ENCODE assay signal across 8 cellular contexts in the genomic region with DNA sequence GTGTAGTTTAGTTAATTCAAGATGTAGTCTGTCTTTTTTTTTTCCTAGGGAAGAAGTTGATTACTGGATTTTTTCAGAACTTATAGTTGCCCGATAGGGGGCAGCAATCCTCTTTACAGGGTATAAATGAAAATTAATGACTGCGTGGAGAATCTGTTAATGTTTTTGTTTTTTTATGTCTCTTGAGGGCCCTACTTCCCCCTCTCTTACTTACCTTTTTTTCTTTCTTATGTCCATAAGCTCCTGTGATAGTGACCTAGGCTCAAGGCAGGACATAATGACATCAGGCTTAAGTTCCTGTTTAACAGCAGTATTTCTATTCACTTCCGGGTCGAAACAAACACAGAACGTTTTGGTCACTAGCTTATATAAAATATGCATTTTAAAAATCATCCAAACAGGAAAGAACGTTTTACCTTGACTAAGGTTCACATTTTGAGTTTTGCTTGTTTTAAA. TPM values are rescaled to one million over a fixed set of nuclear protein-coding genes. Genes with fewer than 3 reads are reported as not detected.
DNase-seq lines count a peak whose midpoint lies in the region; ATAC-seq lines count a peak whose summit lies in the region.

No MANE protein-coding gene starts in this region.

- in situ Hi-C loops in ACHN (cut with HindIII; ENCODE audit: low pct_ligation_motif_present, low pct_unique_long_range_greater_than_20kb, low sequenced_read_pairs) (no loop called here), G401 (cut with HindIII; ENCODE audit: low sequenced_read_pairs) (no loop called here)

- peaks cover 15% of the 10 kb centered on the region for H3K4me1 Mint-ChIP-seq in activated T-helper 17 cell treated with anti-CD3 and anti-CD28 coated beads, Interleukin-2, amount 50 U/mL, for 72 hours

- DNase-seq in ACHN = peak; percentile 53
- peak; percentile 65 for DNase-seq in G401 (ENCODE audit: low spot score)
- peak; percentile 43 for DNase-seq in NCI-H2227 (lab: John Stamatoyannopoulos, UW; ENCODE audit: unreplicated experiment)
- DNase-seq in glomerular visceral epithelial cell (ENCODE audit: extremely low spot score) = peak; percentile 47
- no peak for DNase-seq in sciatic nerve (ENCODE audit: low spot score)

- peaks cover 97% of the 10 kb centered on the region for H3K36me3 Mint-ChIP-seq in activated T-helper 17 cell treated with anti-CD3 and anti-CD28 coated beads, Interleukin-2, amount 50 U/mL, for 72 hours (ENCODE audit: low read depth)

- no peaks in the 10 kb centered on the region for H3K27me3 Mint-ChIP-seq in activated T-helper 17 cell treated with anti-CD3 and anti-CD28 coated beads, Interleukin-2, amount 50 U/mL, for 72 hours

- peak overlapping the region; percentile 73 for H3K27ac Mint-ChIP-seq in activated T-helper 17 cell treated with anti-CD3 and anti-CD28 coated beads, Interleukin-2, amount 50 U/mL, for 72 hours

- intact Hi-C loops in sciatic nerve (cut with DNase I) = no loop called here

- H3K9me3 Mint-ChIP-seq in activated T-helper 17 cell treated with anti-CD3 and anti-CD28 coated beads, Interleukin-2, amount 50 U/mL, for 72 hours = no peaks in the 10 kb centered on the region

- ATAC-seq in activated T-helper 17 cell treated with anti-CD3 and anti-CD28 coated beads, Interleukin-2, amount 50 U/mL, for 72 hours (replicated peaks) = no peak
- peak; percentile 66 for ATAC-seq in sciatic nerve
- ATAC-seq in HG02759 (IDR thresholded peaks at IDR 0.05; ENCODE audit: unreplicated experiment) = no peak
- no peak for ATAC-seq in HG02642 (IDR thresholded peaks at IDR 0.05; ENCODE audit: poor library complexity, unreplicated experiment)

- peak overlapping the region; percentile 47 for H3K4me3 Mint-ChIP-seq in activated T-helper 17 cell treated with anti-CD3 and anti-CD28 coated beads, Interleukin-2, amount 50 U/mL, for 72 hours

RNA-seq across cellular contexts. Expression of gene CDC123, which starts 18.8 kb away (rescaled TPM):
- total RNA-seq in G401 (2014; rRNA removed; shearing (Covaris generic)) = 237 and 262 TPM in 2 replicates
- 100 to 1,000 TPM in 1 of 2 donors, 10 to 100 TPM in 1; 93.8 to 202 TPM for total RNA-seq in activated T-helper 17 cell treated with anti-CD3 and anti-CD28 coated beads, Interleukin-2, amount 50 U/mL, for 72 hours
- total RNA-seq in sciatic nerve = 42.2 TPM

RNA-seq across cellular contexts. Expression of gene NUDT5, which starts 19.1 kb away (rescaled TPM):
- 151 and 255 TPM in 2 replicates for total RNA-seq in G401 (2014; rRNA removed; shearing (Covaris generic))
- 100 to 1,000 TPM in 1 of 2 donors, 10 to 100 TPM in 1; 99.1 to 139 TPM for total RNA-seq in activated T-helper 17 cell treated with anti-CD3 and anti-CD28 coated beads, Interleukin-2, amount 50 U/mL, for 72 hours
- total RNA-seq in sciatic nerve = 36.2 TPM
